18 cellular contexts compared by ENCODE assay signal in genomic region chr5:82384025-82384750, GRCh38.
A peak's percentile ranks its signal among the peaks of the same experiment; 100 is the strongest.
DNase-seq lines count a peak whose midpoint lies in the region; ATAC-seq and TF ChIP-seq lines count a peak whose summit lies in the region.
"Had no signal": no experiment of that assay in that cellular context is flagged by ENCODE, and none has a peak within 500 bp of the region (broad histone marks: within the 10 kb centered on the region; RNA-seq: fewer than 3 reads in every experiment).

No MANE protein-coding gene starts in this region.

- intact Hi-C loops in right lobe of liver (cut with DNase I) (no loop called here), sciatic nerve (cut with DNase I) (no loop called here)

- H3K4me3 ChIP-seq in liver (ENCODE audit: low read depth in 1 of 3, low read length in 3 of 3) (no peak overlapping the region), right lobe of liver (no peak overlapping the region)

- ATAC-seq in right lobe of liver = no peak
- ATAC-seq in sciatic nerve = peak; percentile 69
- ATAC-seq in GM19328 (IDR thresholded peaks at IDR 0.05; ENCODE audit: unreplicated experiment) = no peak
- ATAC-seq in GM18907 (IDR thresholded peaks at IDR 0.05; ENCODE audit: unreplicated experiment) = no peak
- ATAC-seq: Right ventricle myocardium inferior had no signal

- H3K4me1 ChIP-seq in liver (ENCODE audit: control insufficient read depth in 4 of 4, insufficient read depth in 4 of 4, low read length in 3 of 4) (peaks cover 6 to 12% (median 10%) of the 10 kb centered on the region in 4 donors), right lobe of liver (peaks cover 0 to 13% (median 6%) of the 10 kb centered on the region in 4 donors)

- DNase-seq in right lobe of liver (no peak), fibroblast of peridontal ligament (ENCODE audit: extremely low read depth) (peak; percentile 17), sciatic nerve (ENCODE audit: low spot score) (no peak), substantia nigra (lab: John Stamatoyannopoulos, UW) (no peak)
- no peak for DNase-seq in stimulated activated CD4-positive, alpha-beta T cell treated with anti-CD3 and anti-CD28 coated beads, Interleukin-2, amount 100 ng/mL, for 24 hours
- DNase-seq: DMS79 treated with DMSO at 0.1 percent for 48 hours, GOT3, NCI-H1417 treated with DMSO at 0.1 percent for 48 hours, NCI-H187 treated with DMSO at 0.1 percent for 48 hours, NCI-H2227 treated with DMSO at 0.1 percent for 48 hours, NCI-H510A treated with DMSO at 0.1 percent for 48 hours, NCI-H774 had no signal

- TF ChIP-seq POLR2A in right lobe of liver (IDR thresholded peaks at IDR 0.05) = no peak

- H3K27me3 ChIP-seq in liver (ENCODE audit: control insufficient read depth in 4 of 4, insufficient read depth in 4 of 4, low read length in 3 of 4) (peaks cover 0 to 1% (median 0%) of the 10 kb centered on the region in 4 donors), right lobe of liver (no peaks in the 10 kb centered on the region)

- no peak overlapping the region for H3K9ac ChIP-seq in liver (ENCODE audit: low read depth in 1 of 2, low read length in 2 of 2)
- H3K9ac ChIP-seq: KMS-11 had no signal

- H3K36me3 ChIP-seq in liver (ENCODE audit: control insufficient read depth in 4 of 4, insufficient read depth in 3 of 4, low read depth in 1 of 4, low read length in 3 of 4) = no peaks in the 10 kb centered on the region
- H3K36me3 ChIP-seq in right lobe of liver = no peaks in the 10 kb centered on the region

- H3K27ac ChIP-seq in liver (ENCODE audit: low read depth in 1 of 2, low read length in 2 of 2) (no peak overlapping the region), right lobe of liver (no peak overlapping the region), substantia nigra (ENCODE audit: low read depth, low read length, poor library complexity, severe bottlenecking) (no peak overlapping the region)
- H3K27ac ChIP-seq: 22Rv1, KMS-11 had no signal

- TF ChIP-seq RAD21 in liver (IDR thresholded peaks at IDR 0.05) = no peak

- TF ChIP-seq CTCF in liver (IDR thresholded peaks at IDR 0.05; ENCODE audit: low read depth, low read length, missing input control) (no peak), right lobe of liver (IDR thresholded peaks at IDR 0.05) (no peak)

- WGBS in liver = 84% methylated on average over 6 of the region's 6 CpGs
- 62% methylated on average over 6 of the region's 6 CpGs for WGBS in right lobe of liver (ENCODE audit: insufficient coverage, low coverage, low lambda C conversion rate, missing lambda C conversion rate)

- H3K9me3 ChIP-seq in liver (ENCODE audit: control insufficient read depth in 4 of 4, low read length in 3 of 4) = peaks cover 0 to 2% (median 0%) of the 10 kb centered on the region in 4 donors
- H3K9me3 ChIP-seq in right lobe of liver = no peaks in the 10 kb centered on the region

TF ChIP-seq in liver, 16 proteins besides CTCF, POLR2A, EP300 and RAD21:
- TF ChIP-seq SP1 (IDR thresholded peaks at IDR 0.05) (no peak), GABPA (IDR thresholded peaks at IDR 0.05 in 1 of 2, conservative IDR thresholded peaks at IDR 0.05 in 1 of 2) (no peak), ATF3 (IDR thresholded peaks at IDR 0.05) (no peak), NR2F2 (IDR thresholded peaks at IDR 0.05) (peak; percentile 13), YY1 (IDR thresholded peaks at IDR 0.05) (no peak)
